Comparison of ENCODE assay signal across 24 cellular contexts in the genomic region with DNA sequence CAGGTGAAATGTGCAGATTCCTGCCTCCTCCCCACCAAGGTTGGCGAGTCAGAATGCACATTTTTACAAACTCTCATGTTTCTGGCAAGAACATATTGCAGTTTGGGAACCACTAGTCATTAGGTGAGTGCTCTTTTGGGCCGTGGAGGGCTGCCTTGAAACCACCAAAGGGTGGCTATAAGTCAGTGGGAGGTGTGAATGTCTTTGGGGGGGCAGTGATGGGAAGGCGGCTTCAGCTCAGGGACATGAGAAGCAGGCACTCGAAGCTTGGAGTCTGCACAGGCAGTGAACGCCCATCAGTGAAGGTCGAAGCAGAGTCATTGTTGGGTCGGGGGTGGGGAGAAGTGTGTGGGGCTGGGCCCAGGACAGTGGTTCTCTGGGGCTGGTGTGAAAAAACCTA. TPM values are rescaled to one million over a fixed set of nuclear protein-coding genes. Genes with fewer than 3 reads are reported as not detected.
"Had no signal": no experiment of that assay in that cellular context is flagged by ENCODE, and none has a peak within 500 bp of the region (broad histone marks: within the 10 kb centered on the region; RNA-seq: fewer than 3 reads in every experiment).

No MANE protein-coding gene starts in this region.

- ATAC-seq: heart left ventricle; left lobe of liver; naive thymus-derived CD4-positive, alpha-beta T cell; sciatic nerve; stimulated activated naive B cell treated with anti-CD40 and anti-IgM and Interleukin-4, amounts not matched to agents 10 μg/mL and 1 μg/mL and 100 μg/mL, for 72 hours; stimulated activated naive CD8-positive, alpha-beta T cell treated with anti-CD3 and anti-CD28 coated beads, Interleukin-15, amount 100 ng/mL, for 72 hours had no signal

- H3K27ac Mint-ChIP-seq: endodermal cell; naive thymus-derived CD4-positive, alpha-beta T cell; stimulated activated naive B cell treated with anti-CD40 and anti-IgM and Interleukin-4, amounts not matched to agents 10 μg/mL and 1 μg/mL and 100 μg/mL, for 72 hours had no signal

- H3K4me1 ChIP-seq: heart left ventricle, tibial nerve had no signal

- FAIRE-seq: colon, endothelial cell of umbilical vein, frontal cortex had no signal

- H3K4me3 ChIP-seq: heart left ventricle, ovary, testis, tibial nerve had no signal

- H3K9me3 ChIP-seq: heart left ventricle, ovary, testis had no signal

- DNase-seq: cerebellar nuclear complex; effector CD4-positive, alpha-beta T cell; endodermal cell; erythroblast; heart left ventricle; hippocampal formation; mammary epithelial cell; naive thymus-derived CD4-positive, alpha-beta T cell; ovary; stimulated activated CD4-positive, alpha-beta T cell treated with anti-CD3 and anti-CD28 coated beads, Interleukin-2, amount 100 ng/mL, for 24 hours; stimulated activated CD4-positive, alpha-beta T cell treated with anti-CD3 and anti-CD28 coated beads, Interleukin-4, amount 100 ng/mL, for 4 hours; stimulated activated naive B cell treated with anti-CD40 and anti-IgM and Interleukin-4, amounts not matched to agents 10 μg/mL and 1 μg/mL and 100 μg/mL, for 72 hours; stimulated activated naive CD8-positive, alpha-beta T cell treated with anti-CD3 and anti-CD28 coated beads, Interleukin-15, amount 100 ng/mL, for 72 hours; testis had no signal

- H3K27me3 ChIP-seq: heart left ventricle, ovary, testis, tibial nerve had no signal

- H3K27ac ChIP-seq: heart left ventricle, ovary, testis, tibial nerve had no signal

- H3K4me1 Mint-ChIP-seq: stimulated activated naive B cell treated with anti-CD40 and anti-IgM and Interleukin-4, amounts not matched to agents 10 μg/mL and 1 μg/mL and 100 μg/mL, for 72 hours; stimulated activated naive CD8-positive, alpha-beta T cell treated with anti-CD3 and anti-CD28 coated beads, Interleukin-15, amount 100 ng/mL, for 72 hours had no signal

- H3K4me3 Mint-ChIP-seq: endodermal cell; naive thymus-derived CD4-positive, alpha-beta T cell; stimulated activated naive B cell treated with anti-CD40 and anti-IgM and Interleukin-4, amounts not matched to agents 10 μg/mL and 1 μg/mL and 100 μg/mL, for 72 hours; stimulated activated naive CD8-positive, alpha-beta T cell treated with anti-CD3 and anti-CD28 coated beads, Interleukin-15, amount 100 ng/mL, for 72 hours had no signal

- H3K36me3 ChIP-seq: heart left ventricle, ovary, tibial nerve had no signal

- H3K9me3 Mint-ChIP-seq: endodermal cell; stimulated activated naive CD8-positive, alpha-beta T cell treated with anti-CD3 and anti-CD28 coated beads, Interleukin-15, amount 100 ng/mL, for 72 hours had no signal

RNA-seq across cellular contexts. Expression of a gene that starts 1.1 kb away (rescaled TPM):
- total RNA-seq: dermis microvascular lymphatic vessel endothelial cell, endodermal cell, endothelial cell of umbilical vein, mononuclear cell, pulmonary artery endothelial cell had no signal
- polyA plus RNA-seq: naive thymus-derived CD4-positive, alpha-beta T cell; neural cell had no signal
